Comparison of ENCODE assay signal across 10 cellular contexts in the genomic region with DNA sequence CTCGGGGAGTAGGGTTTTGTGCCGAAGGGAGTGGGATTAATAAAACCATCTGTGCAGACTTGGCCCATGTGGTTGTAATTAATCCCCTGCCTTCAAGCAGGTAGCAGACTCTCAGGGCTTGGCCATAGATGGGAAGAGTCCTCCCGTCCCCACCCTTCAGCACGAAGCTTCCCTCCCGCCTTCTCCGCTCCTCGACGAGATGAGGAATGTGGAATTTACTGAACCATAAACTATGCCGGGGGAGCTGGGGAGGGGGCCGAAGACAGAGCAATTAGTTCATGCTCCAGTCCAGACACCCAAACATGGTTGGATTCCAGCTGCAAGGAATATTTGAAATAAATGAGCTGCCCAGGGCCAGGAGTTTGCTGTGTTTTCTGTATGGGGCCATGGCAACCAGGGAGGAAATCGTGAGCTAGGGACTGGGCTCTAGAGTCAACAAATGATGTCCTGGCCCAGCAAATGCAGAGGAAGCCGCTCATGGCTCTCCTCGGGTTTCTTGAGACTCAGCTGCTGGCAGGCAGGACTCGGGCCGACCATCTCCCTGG.
A peak's percentile ranks its signal among the peaks of the same experiment; 100 is the strongest.
DNase-seq lines count a peak whose midpoint lies in the region; ATAC-seq and TF ChIP-seq lines count a peak whose summit lies in the region.
"Had no signal": no experiment of that assay in that cellular context is flagged by ENCODE, and none has a peak within 500 bp of the region (broad histone marks: within the 10 kb centered on the region; RNA-seq: fewer than 3 reads in every experiment).

No MANE protein-coding gene starts in this region.

- H3K36me3 ChIP-seq in muscle layer of colon (ENCODE audit: insufficient read depth, low read length), result peaks cover 8% of the 10 kb centered on the region
- peaks cover 4 to 21% (median 10%) of the 10 kb centered on the region in 4 donors for H3K36me3 ChIP-seq in upper lobe of left lung

- H3K4me3 ChIP-seq in muscle layer of colon (ENCODE audit: low read depth in 1 of 2, low read length in 2 of 2) (no peak overlapping the region), upper lobe of left lung (no peak overlapping the region)

- TF ChIP-seq CTCF in upper lobe of left lung (IDR thresholded peaks at IDR 0.05), result no peak

- no peak for TF ChIP-seq EP300 in upper lobe of left lung (IDR thresholded peaks at IDR 0.05)

- peak overlapping the region; percentile 6 for H3K9ac ChIP-seq in muscle layer of colon (ENCODE audit: low read length)
- H3K9ac ChIP-seq: parathyroid adenoma had no signal

- H3K9me3 ChIP-seq in muscle layer of colon (ENCODE audit: low read length) (no peaks in the 10 kb centered on the region), upper lobe of left lung (no peaks in the 10 kb centered on the region)

- H3K27ac ChIP-seq in muscle layer of colon (ENCODE audit: low read depth, low read length), result peak overlapping the region; percentile 65
- H3K27ac ChIP-seq in upper lobe of left lung, result peak overlapping the region in 3 of 4 donors; percentile 35 to 59 (median 54)
- H3K27ac ChIP-seq: parathyroid adenoma, VCaP had no signal

- no peaks in the 10 kb centered on the region for H3K27me3 ChIP-seq in muscle layer of colon (ENCODE audit: control insufficient read depth in 1 of 2, insufficient read depth in 2 of 2, low read length in 2 of 2)
- no peaks in the 10 kb centered on the region for H3K27me3 ChIP-seq in upper lobe of left lung

- TF ChIP-seq POLR2A in upper lobe of left lung (IDR thresholded peaks at IDR 0.05), result no peak

- 52% methylated on average over 14 to 15 of the region's 15 CpGs for WGBS in upper lobe of left lung, 2 donors

- peak; percentile 96 for DNase-seq in NCI-H82 (lab: John Stamatoyannopoulos, UW)
- DNase-seq in fibroblast of gingiva (ENCODE audit: low read depth), result peak; percentile 54
- DNase-seq in upper lobe of left lung, result no peak
- no peak for DNase-seq in activated effector memory CD4-positive, alpha-beta T cell treated with anti-CD3 and anti-CD28 coated beads, Interleukin-2, amount 50 U/mL, for 16 hours
- DNase-seq: NCI-H146 had no signal

- ATAC-seq in upper lobe of left lung (ENCODE audit: low FRiP score in 2 of 2) (peak; percentile 60 to 76), GM21737 (IDR thresholded peaks at IDR 0.05; ENCODE audit: unreplicated experiment) (no peak), HG03469 (IDR thresholded peaks at IDR 0.05; ENCODE audit: unreplicated experiment) (no peak)

- peaks cover 57% of the 10 kb centered on the region for H3K4me1 ChIP-seq in muscle layer of colon (ENCODE audit: insufficient read depth, low read length)
- peaks cover 9 to 44% (median 16%) of the 10 kb centered on the region in 4 donors for H3K4me1 ChIP-seq in upper lobe of left lung
- H3K4me1 ChIP-seq: parathyroid adenoma had no signal

Comparison
In these comparisons a context has a peak if more than half of its experiments do, and no peak if none do; other contexts are left out.
1. DNase-seq: peak in NCI-H82 (single experiment) and fibroblast of gingiva (single experiment); none in upper lobe of left lung (0 of 2) and activated effector memory CD4-positive, alpha-beta T cell treated with anti-CD3 and anti-CD28 coated beads, Interleukin-2, amount 50 U/mL, for 16 hours (single experiment).
2. ATAC-seq: peak in upper lobe of left lung (2 of 2); none in GM21737 (single experiment) and HG03469 (single experiment).